ENCODE assay signal across 8 cellular contexts in the genomic region with DNA sequence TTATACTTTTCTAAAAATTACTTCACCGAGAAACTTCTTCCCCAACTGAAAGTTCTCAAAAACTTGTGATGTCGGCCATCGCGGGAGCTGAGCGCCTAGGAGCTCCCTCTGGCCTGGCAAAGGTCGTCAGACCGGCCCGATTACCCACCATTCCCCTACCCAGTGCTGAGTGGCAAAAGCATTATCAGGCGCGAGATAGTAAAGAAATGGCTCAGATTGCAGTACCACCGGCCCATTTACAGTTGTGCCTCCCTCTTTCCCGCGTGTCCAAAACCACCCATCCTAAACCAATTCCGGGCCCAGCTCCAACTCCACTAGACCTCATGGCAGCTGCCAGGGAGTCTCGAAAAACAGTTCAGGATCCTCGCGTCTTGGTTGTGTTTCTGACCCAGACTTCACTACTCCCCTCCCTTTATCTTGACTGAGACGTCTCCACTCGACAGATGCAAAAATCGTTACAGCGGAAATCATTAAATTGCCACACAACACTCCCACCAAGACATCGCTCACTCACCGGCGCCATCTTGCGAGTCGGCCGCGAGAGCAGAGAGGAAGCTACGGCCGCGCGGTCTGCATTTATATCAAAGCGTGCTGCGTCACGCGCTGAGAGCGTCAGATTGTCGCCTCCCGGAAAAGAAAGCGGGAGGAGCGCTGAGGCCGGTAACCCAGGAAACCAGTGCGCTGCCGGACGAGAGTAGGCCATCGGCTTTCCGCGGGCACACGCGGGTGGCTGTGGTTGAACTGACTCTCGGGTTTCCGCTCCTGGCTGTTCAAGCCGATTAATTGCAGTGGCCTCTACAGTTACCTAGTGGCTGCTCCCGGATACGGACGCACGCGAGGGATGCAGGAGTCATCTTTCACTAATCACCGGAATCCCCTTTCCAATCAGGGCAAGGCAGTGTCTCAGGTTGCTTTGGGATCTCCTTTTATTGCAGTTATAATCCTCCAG.
A peak's percentile ranks its signal among the peaks of the same experiment; 100 is the strongest.
DNase-seq lines count a peak whose midpoint lies in the region; ATAC-seq and TF ChIP-seq lines count a peak whose summit lies in the region.

A gene (minus strand): TSS at position 551 of the 949 bp plus-strand sequence. CDS start 28 bp downstream, at position 523.

- H3K27ac ChIP-seq in 22Rv1, result peak within 1 kb of the TSS; percentile 88
- H3K27ac ChIP-seq in cingulate gyrus (ENCODE audit: low read depth, low read length), result peak within 1 kb of the TSS; percentile 78

- peak; percentile 97 for ATAC-seq in GM19023 (IDR thresholded peaks at IDR 0.05; ENCODE audit: unreplicated experiment)
- ATAC-seq in HG03342 (IDR thresholded peaks at IDR 0.05; ENCODE audit: unreplicated experiment), result peak; percentile 96

- TF ChIP-seq CTCF in 22Rv1 (IDR thresholded peaks at IDR 0.05) (peak; percentile 30), WI38 (IDR thresholded peaks at IDR 0.05; ENCODE audit: low read depth, low read length) (no peak)

- H3K4me3 ChIP-seq in WI38 (ENCODE audit: low read depth, low read length), result peak within 1 kb of the TSS; percentile 95

- peak; percentile 99 for DNase-seq in left kidney (ENCODE audit: low read depth, low spot score)
- DNase-seq in stimulated activated CD4-positive, alpha-beta T cell treated with anti-CD3 and anti-CD28 coated beads, Interleukin-2, amount 100 ng/mL, for 48 hours, result peak; percentile 86 to 88
- DNase-seq in COLO668 (lab: John Stamatoyannopoulos, UW; ENCODE audit: unreplicated experiment), result no peak
